ENCODE assay signal across 2 cellular contexts in the genomic region with DNA sequence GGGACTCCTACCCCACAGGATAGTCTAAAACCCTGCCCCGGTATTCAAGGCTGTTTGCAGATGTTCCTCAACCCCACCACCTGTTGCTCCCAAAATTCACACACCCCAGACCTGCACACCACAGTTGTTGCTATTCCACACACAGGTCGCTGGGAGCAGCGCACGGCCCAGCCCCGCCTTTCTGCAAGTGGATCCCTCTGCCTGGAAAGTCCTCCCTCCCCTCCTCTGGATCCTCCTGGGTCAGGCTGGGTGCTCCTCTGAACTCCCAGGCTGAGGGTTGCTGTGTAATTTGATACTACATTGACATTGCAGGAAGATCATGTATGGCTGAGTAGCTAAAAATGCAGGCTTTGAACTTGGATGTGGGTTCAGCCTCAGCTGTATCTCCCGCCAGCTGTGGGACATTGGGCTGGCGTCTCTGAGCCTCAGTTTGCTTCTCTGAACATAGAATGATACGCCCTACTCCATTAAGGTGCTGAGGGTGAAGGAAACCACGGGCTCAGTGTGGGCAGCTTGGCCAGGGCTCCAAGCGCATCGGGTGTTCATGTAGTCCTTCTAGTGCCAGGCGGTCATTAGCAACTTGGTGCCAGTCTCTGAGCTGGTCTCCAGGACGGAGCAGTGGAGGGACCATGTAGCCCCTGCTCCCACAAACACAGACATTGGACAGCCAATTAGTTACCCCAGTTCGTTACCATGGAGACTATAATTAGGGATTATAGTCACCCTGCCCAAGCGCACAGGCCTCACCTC.
A peak's percentile ranks its signal among the peaks of the same experiment; 100 is the strongest.
TF ChIP-seq lines count a peak whose summit lies in the region.

No MANE protein-coding gene starts in this region.

TF ChIP-seq in IMR-90, 13 proteins besides CTCF, POLR2A, EP300 and RAD21:
- no peak for TF ChIP-seq RCOR1 (IDR thresholded peaks at IDR 0.05; ENCODE audit: insufficient replicate concordance, low read length)
- TF ChIP-seq CHD1 (IDR thresholded peaks at IDR 0.05; ENCODE audit: low read depth, low read length) = no peak
- no peak for TF ChIP-seq CEBPB (IDR thresholded peaks at IDR 0.05; ENCODE audit: low read depth, low read length)
- no peak for TF ChIP-seq USF2 (IDR thresholded peaks at IDR 0.05; ENCODE audit: low read depth, low read length)
- TF ChIP-seq BHLHE40 (IDR thresholded peaks at IDR 0.05; ENCODE audit: low read depth, low read length) = no peak
- TF ChIP-seq MXI1 (IDR thresholded peaks at IDR 0.05; ENCODE audit: borderline replicate concordance, low read depth, low read length) = no peak
- TF ChIP-seq SMC3 (IDR thresholded peaks at IDR 0.05; ENCODE audit: low read depth, low read length) = no peak
- TF ChIP-seq, protein P1, sequence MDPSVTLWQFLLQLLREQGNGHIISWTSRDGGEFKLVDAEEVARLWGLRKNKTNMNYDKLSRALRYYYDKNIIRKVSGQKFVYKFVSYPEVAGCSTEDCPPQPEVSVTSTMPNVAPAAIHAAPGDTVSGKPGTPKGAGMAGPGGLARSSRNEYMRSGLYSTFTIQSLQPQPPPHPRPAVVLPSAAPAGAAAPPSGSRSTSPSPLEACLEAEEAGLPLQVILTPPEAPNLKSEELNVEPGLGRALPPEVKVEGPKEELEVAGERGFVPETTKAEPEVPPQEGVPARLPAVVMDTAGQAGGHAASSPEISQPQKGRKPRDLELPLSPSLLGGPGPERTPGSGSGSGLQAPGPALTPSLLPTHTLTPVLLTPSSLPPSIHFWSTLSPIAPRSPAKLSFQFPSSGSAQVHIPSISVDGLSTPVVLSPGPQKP (IDR thresholded peaks at IDR 0.05; ENCODE audit: borderline replicate concordance, low read depth, low read length) = no peak
- no peak for TF ChIP-seq FOS (IDR thresholded peaks at IDR 0.05; ENCODE audit: low read depth, low read length)
- TF ChIP-seq RFX5 (IDR thresholded peaks at IDR 0.05; ENCODE audit: low read depth, low read length) = no peak

TF ChIP-seq in K562, 482 proteins besides CTCF, POLR2A, EP300 and RAD21:
- peak; percentile 94 for TF ChIP-seq ZNF263 (CRISPR knock-in tag; IDR thresholded peaks at IDR 0.05; ENCODE audit: borderline replicate concordance)
- no peak for TF ChIP-seq HNRNPL (IDR thresholded peaks at IDR 0.05; ENCODE audit: low read depth, low read length)
- TF ChIP-seq PRMT5 (CRISPR knock-in tag; IDR thresholded peaks at IDR 0.05) = no peak
- TF ChIP-seq ZNF592 (IDR thresholded peaks at IDR 0.05) = no peak
- TF ChIP-seq FOXA3 (CRISPR knock-in tag; conservative IDR thresholded peaks at IDR 0.05 in 1 of 2, IDR thresholded peaks at IDR 0.05 in 1 of 2) = no peak
- TF ChIP-seq NR2F6 (CRISPR knock-in tag; IDR thresholded peaks at IDR 0.05) = no peak
- no peak for TF ChIP-seq ZNF239 (CRISPR knock-in tag; IDR thresholded peaks at IDR 0.05)
- peak; percentile 33; the same call in 1 of the 2 replicates for TF ChIP-seq RFX1 (IDR thresholded peaks at IDR 0.05)
- no peak for TF ChIP-seq ZNF354B (CRISPR knock-in tag; IDR thresholded peaks at IDR 0.05)
- TF ChIP-seq MYC (IDR thresholded peaks at IDR 0.05; ENCODE audit: low read depth, low read length) = no peak
- TF ChIP-seq MYC (CRISPR knock-in tag; IDR thresholded peaks at IDR 0.05; ENCODE audit: borderline replicate concordance, low read depth) = no peak
- TF ChIP-seq ZNF384 (IDR thresholded peaks at IDR 0.05; ENCODE audit: low read depth, low read length) = no peak
